In genomic region chr10:88270061-88270808, GRCh38 we compare ENCODE assay signal across 16 cellular contexts.
DNase-seq lines count a peak whose midpoint lies in the region; ATAC-seq, FAIRE-seq and TF ChIP-seq lines count a peak whose summit lies in the region.
"Had no signal": no experiment of that assay in that cellular context is flagged by ENCODE, and none has a peak within 500 bp of the region (broad histone marks: within the 10 kb centered on the region; RNA-seq: fewer than 3 reads in every experiment).

No MANE protein-coding gene starts in this region.

- no peaks in the 10 kb centered on the region; the same call in 1 of the 2 replicates for H3K4me1 ChIP-seq in H9 (ENCODE audit: insufficient read depth, low read length)
- H3K4me1 ChIP-seq: HAP-1 had no signal

- no peak overlapping the region for H2AFZ ChIP-seq in H9 (ENCODE audit: low read length)

- no peak overlapping the region for H3K18ac ChIP-seq in H9 (ENCODE audit: insufficient read length, low read depth, low read length)

- no peak overlapping the region for H2BK5ac ChIP-seq in H9 (ENCODE audit: insufficient read length, low read length)

- no peak overlapping the region for H3K23ac ChIP-seq in H9 (ENCODE audit: insufficient read length, low read depth, low read length)

- no peak overlapping the region for H3T11ph ChIP-seq in H9 (ENCODE audit: low read length)

- H3K79me1 ChIP-seq in H9 (ENCODE audit: insufficient read depth, low read depth, low read length, poor library complexity, severe bottlenecking): no peaks in the 10 kb centered on the region

- H3K27me3 ChIP-seq in bronchial epithelial cell (ENCODE audit: control insufficient read depth, insufficient read depth, low read length) (no peaks in the 10 kb centered on the region), H9 (ENCODE audit: insufficient read depth, low read length) (no peaks in the 10 kb centered on the region)

- no peak overlapping the region for H4K8ac ChIP-seq in H9 (replicated peaks; ENCODE audit: insufficient read length, low read depth, low read length)

- H3K9me3 Mint-ChIP-seq in activated naive CD8-positive, alpha-beta T cell (ENCODE audit: low read depth): no peaks in the 10 kb centered on the region
- H3K9me3 Mint-ChIP-seq in activated naive CD8-positive, alpha-beta T cell treated with anti-CD3 and anti-CD28 coated beads for 36 hours: no peaks in the 10 kb centered on the region
- no peaks in the 10 kb centered on the region for H3K9me3 Mint-ChIP-seq in HFFc6
- no peaks in the 10 kb centered on the region for H3K9me3 Mint-ChIP-seq in stimulated activated effector memory CD8-positive, alpha-beta T cell treated with anti-CD3 and anti-CD28 coated beads, Interleukin-12 subunit alpha, Interleukin-12 subunit beta, amount 100 ng/mL, for 72 hours
- no peaks in the 10 kb centered on the region for H3K9me3 Mint-ChIP-seq in H9

- H3K36me3 ChIP-seq in bronchial epithelial cell (ENCODE audit: control insufficient read depth, insufficient read depth, low read length): no peaks in the 10 kb centered on the region
- H3K36me3 ChIP-seq: HAP-1 had no signal

- no peak overlapping the region for H3K14ac ChIP-seq in H9 (ENCODE audit: insufficient read depth, low read length)

- H3K27ac Mint-ChIP-seq in activated naive CD8-positive, alpha-beta T cell: no peak overlapping the region
- no peak overlapping the region for H3K27ac Mint-ChIP-seq in activated naive CD8-positive, alpha-beta T cell treated with anti-CD3 and anti-CD28 coated beads for 36 hours
- H3K27ac Mint-ChIP-seq in HFFc6 (peak overlapping the region; percentile 88), H9 (no peak overlapping the region)
- H3K27ac Mint-ChIP-seq in stimulated activated effector memory CD8-positive, alpha-beta T cell treated with anti-CD3 and anti-CD28 coated beads, Interleukin-12 subunit alpha, Interleukin-12 subunit beta, amount 100 ng/mL, for 72 hours: no peak overlapping the region

- H3K27ac ChIP-seq in H9 (ENCODE audit: insufficient read length, low read depth, low read length): no peak overlapping the region
- H3K27ac ChIP-seq: SK-N-MC had no signal

- H3K56ac ChIP-seq in H9 (ENCODE audit: insufficient read length, low read depth, low read length): no peak overlapping the region

- no peak overlapping the region for H2BK120ac ChIP-seq in H9 (ENCODE audit: low read depth, low read length, poor library complexity, severe bottlenecking)

- H3K4me3 Mint-ChIP-seq in activated naive CD8-positive, alpha-beta T cell: peak overlapping the region; percentile 69
- no peak overlapping the region for H3K4me3 Mint-ChIP-seq in activated naive CD8-positive, alpha-beta T cell treated with anti-CD3 and anti-CD28 coated beads for 36 hours
- H3K4me3 Mint-ChIP-seq in HFFc6 (peak overlapping the region; percentile 60; the same call in 1 of the 2 replicates), H9 (no peak overlapping the region)
- H3K4me3 Mint-ChIP-seq in stimulated activated effector memory CD8-positive, alpha-beta T cell treated with anti-CD3 and anti-CD28 coated beads, Interleukin-12 subunit alpha, Interleukin-12 subunit beta, amount 100 ng/mL, for 72 hours: peak overlapping the region; percentile 54

- no peak overlapping the region for H2BK20ac ChIP-seq in H9 (ENCODE audit: low read depth, low read length, poor library complexity, severe bottlenecking)

- no peak overlapping the region for H2BK12ac ChIP-seq in H9 (ENCODE audit: insufficient read length, low read depth, low read length)

- H4K91ac ChIP-seq in H9 (ENCODE audit: insufficient read length, low read depth, low read length): no peak overlapping the region

- H3K23me2 ChIP-seq in H9 (ENCODE audit: insufficient read length, low read depth, low read length, poor library complexity, severe bottlenecking): no peaks in the 10 kb centered on the region

- no peaks in the 10 kb centered on the region for H3K79me2 ChIP-seq in H9 (ENCODE audit: insufficient read depth, low read length)

- H4K20me1 ChIP-seq in H9 (ENCODE audit: control insufficient read depth, insufficient read depth, insufficient read length): no peaks in the 10 kb centered on the region

- H3K4me1 Mint-ChIP-seq in activated naive CD8-positive, alpha-beta T cell (ENCODE audit: low read depth): peaks cover 43% of the 10 kb centered on the region
- H3K4me1 Mint-ChIP-seq in activated naive CD8-positive, alpha-beta T cell treated with anti-CD3 and anti-CD28 coated beads for 36 hours: peaks cover 41% of the 10 kb centered on the region
- H3K4me1 Mint-ChIP-seq in HFFc6 (ENCODE audit: low read depth) (peaks cover 44% of the 10 kb centered on the region), H9 (no peaks in the 10 kb centered on the region)
- peaks cover 51% of the 10 kb centered on the region for H3K4me1 Mint-ChIP-seq in stimulated activated effector memory CD8-positive, alpha-beta T cell treated with anti-CD3 and anti-CD28 coated beads, Interleukin-12 subunit alpha, Interleukin-12 subunit beta, amount 100 ng/mL, for 72 hours

- H2BK15ac ChIP-seq in H9 (ENCODE audit: low read depth, low read length): no peak overlapping the region

- no peaks in the 10 kb centered on the region for H3K9me3 ChIP-seq in H9 (ENCODE audit: control insufficient read depth, low read depth, low read length)
- H3K9me3 ChIP-seq: HAP-1 had no signal

- no peak for ATAC-seq in stimulated activated effector memory CD8-positive, alpha-beta T cell treated with anti-CD3 and anti-CD28 coated beads, Interleukin-12 subunit alpha, Interleukin-12 subunit beta, amount 100 ng/mL, for 72 hours
- no peak for ATAC-seq in GM18909 (IDR thresholded peaks at IDR 0.05; ENCODE audit: poor library complexity, unreplicated experiment)

- H3K27me3 Mint-ChIP-seq in activated naive CD8-positive, alpha-beta T cell: no peaks in the 10 kb centered on the region
- H3K27me3 Mint-ChIP-seq in activated naive CD8-positive, alpha-beta T cell treated with anti-CD3 and anti-CD28 coated beads for 36 hours: no peaks in the 10 kb centered on the region
- H3K27me3 Mint-ChIP-seq in HFFc6 (ENCODE audit: insufficient read depth) (no peaks in the 10 kb centered on the region), H9 (ENCODE audit: low read depth) (no peaks in the 10 kb centered on the region)

- H3K36me3 Mint-ChIP-seq in activated naive CD8-positive, alpha-beta T cell: no peaks in the 10 kb centered on the region
- H3K36me3 Mint-ChIP-seq in activated naive CD8-positive, alpha-beta T cell treated with anti-CD3 and anti-CD28 coated beads for 36 hours: no peaks in the 10 kb centered on the region
- H3K36me3 Mint-ChIP-seq in HFFc6 (ENCODE audit: low read depth) (no peaks in the 10 kb centered on the region), H9 (ENCODE audit: insufficient read depth in 1 of 3, low read depth in 3 of 3) (no peaks in the 10 kb centered on the region)
- H3K36me3 Mint-ChIP-seq in stimulated activated effector memory CD8-positive, alpha-beta T cell treated with anti-CD3 and anti-CD28 coated beads, Interleukin-12 subunit alpha, Interleukin-12 subunit beta, amount 100 ng/mL, for 72 hours: peaks cover 10% of the 10 kb centered on the region

- no peak overlapping the region for H4K5ac ChIP-seq in H9 (ENCODE audit: insufficient read length, low read depth, low read length)

- no peak for DNase-seq in activated naive CD8-positive, alpha-beta T cell treated with anti-CD3 and anti-CD28 coated beads for 36 hours
- DNase-seq in HFFc6 (no peak), bronchial epithelial cell (ENCODE audit: low read depth) (no peak), H9 (no peak)
- no peak for DNase-seq in stimulated activated effector memory CD8-positive, alpha-beta T cell treated with anti-CD3 and anti-CD28 coated beads, Interleukin-12 subunit alpha, Interleukin-12 subunit beta, amount 100 ng/mL, for 72 hours (ENCODE audit: low spot score in 2 of 2)
- no peak for DNase-seq in activated effector memory CD4-positive, alpha-beta T cell treated with anti-CD3 and anti-CD28 coated beads, Interleukin-2, amount 50 U/mL, for 16 hours
- DNase-seq: Calu3; left cardiac atrium; NCI-H1436; stimulated activated CD4-positive, alpha-beta T cell treated with anti-CD3 and anti-CD28 coated beads, Interleukin-2, amount 100 ng/mL, for 48 hours had no signal

- no peak overlapping the region for H3K4ac ChIP-seq in H9 (ENCODE audit: low read depth, low read length)

- H2AK5ac ChIP-seq in H9 (ENCODE audit: insufficient read length, low read length): no peak overlapping the region

- H3K9ac ChIP-seq in H9 (ENCODE audit: extremely low read depth, insufficient read length, low read length): no peak overlapping the region

- TF ChIP-seq CTCF in HFFc6 (IDR thresholded peaks at IDR 0.05): no peak
- no peak for TF ChIP-seq CTCF in bronchial epithelial cell (IDR thresholded peaks at IDR 0.05; ENCODE audit: insufficient read depth, low read length, severe bottlenecking)
- TF ChIP-seq CTCF in H9 (conservative IDR thresholded peaks at IDR 0.05): no peak

- no peak overlapping the region for H3K4me3 ChIP-seq in bronchial epithelial cell (ENCODE audit: low read depth, low read length)
- H3K4me3 ChIP-seq: HAP-1, SK-N-MC had no signal

- peak; percentile 40 for FAIRE-seq in bronchial epithelial cell (lab: Jason Lieb, UNC)
- FAIRE-seq: colon, G401.6 had no signal

- no peak overlapping the region for H3K4me2 ChIP-seq in H9 (ENCODE audit: insufficient read depth, insufficient read length, low read length)

- WGBS in H9 (ENCODE audit: extremely low coverage, insufficient read length, low lambda C conversion rate): no CpG with 5 or more reads among the region's 9 CpGs

Comparison
In these comparisons a context has a peak if more than half of its experiments do, and no peak if none do; other contexts are left out.
1. H3K4me3 Mint-ChIP-seq: peak in activated naive CD8-positive, alpha-beta T cell (single experiment), HFFc6 (single experiment) and stimulated activated effector memory CD8-positive, alpha-beta T cell treated with anti-CD3 and anti-CD28 coated beads, Interleukin-12 subunit alpha, Interleukin-12 subunit beta, amount 100 ng/mL, for 72 hours (single experiment); none in activated naive CD8-positive, alpha-beta T cell treated with anti-CD3 and anti-CD28 coated beads for 36 hours (single experiment) and H9 (0 of 2).